37 cellular contexts compared by ENCODE assay signal in genomic region chr6:90788781-90789180, GRCh38.
"Had no signal": no experiment of that assay in that cellular context is flagged by ENCODE, and none has a peak within 500 bp of the region (broad histone marks: within the 10 kb centered on the region; RNA-seq: fewer than 3 reads in every experiment).

No MANE protein-coding gene starts in this region.

- H3K27me3 ChIP-seq: adrenal gland, body of pancreas, brain microvascular endothelial cell, breast epithelium had no signal

- H3K9me3 ChIP-seq: adrenal gland, body of pancreas, breast epithelium had no signal

- H3K36me3 Mint-ChIP-seq: activated CD8-positive, alpha-beta memory T cell treated with anti-CD3 and anti-CD28 coated beads, Interleukin-2, amount 10 ng/mL, durations not matched to agents 7 days and 5 days; activated naive CD4-positive, alpha-beta T cell treated with anti-CD3 and anti-CD28 coated beads, Interleukin-2, amount 50 U/mL, for 72 hours; activated naive CD8-positive, alpha-beta T cell treated with anti-CD3 and anti-CD28 coated beads for 36 hours had no signal

- H3K27ac Mint-ChIP-seq: activated B cell treated with CpG ODN at 0.5 μM for 24 hours; activated CD4-positive, alpha-beta memory T cell treated with anti-CD3 and anti-CD28 coated beads, Interleukin-2, amount 10 ng/mL, durations not matched to agents 7 days and 5 days; activated CD4-positive, alpha-beta T cell treated with anti-CD3 and anti-CD28 coated beads, Interleukin-2, amount 10 ng/mL, durations not matched to agents 7 days and 5 days; activated CD8-positive, alpha-beta memory T cell treated with anti-CD3 and anti-CD28 coated beads, Interleukin-2, amount 10 ng/mL, durations not matched to agents 7 days and 5 days; activated CD8-positive, alpha-beta T cell treated with anti-CD3 and anti-CD28 coated beads, Interleukin-2, amount 10 ng/mL, durations not matched to agents 7 days and 5 days; activated naive CD4-positive, alpha-beta T cell treated with anti-CD3 and anti-CD28 coated beads for 36 hours; activated naive CD4-positive, alpha-beta T cell treated with anti-CD3 and anti-CD28 coated beads, Interleukin-2, amount 50 U/mL, for 72 hours; activated naive CD8-positive, alpha-beta T cell treated with anti-CD3 and anti-CD28 coated beads for 36 hours; activated T-cell treated with anti-CD3 and anti-CD28 coated beads, Interleukin-2, amount 50 U/mL, for 72 hours; activated T-helper 1 cell treated with anti-CD3 and anti-CD28 coated beads, Interleukin-12 subunit alpha, Interleukin-12 subunit beta, Interleukin-2, Interleukin-4 antibody, amounts not matched to agents 30 ng/mL and 10 ng/mL and 1 ng/mL, durations not matched to agents 14 hours and 24 hours and 36 hours; activated T-helper 17 cell treated with anti-CD3 and anti-CD28 coated beads, Interleukin-2, amount 50 U/mL, for 72 hours; T-helper 1 cell treated with Interleukin-12 subunit alpha and Interleukin-12 subunit beta and Interleukin-4 antibody, amounts not matched to agents 30 μg/mL and 1 μg/mL, for 36 hours; T-helper 2 cell treated with Interferon-gamma antibody and Interleukin-4, amounts not matched to agents 5 μg/mL and 100 μg/mL, for 36 hours had no signal

- H3K27ac ChIP-seq: adrenal gland, body of pancreas, brain microvascular endothelial cell, breast epithelium, VCaP had no signal

- H3K9me3 Mint-ChIP-seq: activated B cell treated with CpG ODN at 0.5 μM for 24 hours; activated CD4-positive, alpha-beta memory T cell treated with anti-CD3 and anti-CD28 coated beads, Interleukin-2, amount 10 ng/mL, durations not matched to agents 7 days and 5 days; activated CD4-positive, alpha-beta T cell treated with anti-CD3 and anti-CD28 coated beads, Interleukin-2, amount 10 ng/mL, durations not matched to agents 7 days and 5 days; activated naive CD4-positive, alpha-beta T cell treated with anti-CD3 and anti-CD28 coated beads for 36 hours; activated naive CD4-positive, alpha-beta T cell treated with anti-CD3 and anti-CD28 coated beads, Interleukin-2, amount 50 U/mL, for 72 hours; activated naive CD8-positive, alpha-beta T cell treated with anti-CD3 and anti-CD28 coated beads for 36 hours; activated T-cell treated with anti-CD3 and anti-CD28 coated beads, Interleukin-2, amount 50 U/mL, for 4 hours; activated T-cell treated with anti-CD3 and anti-CD28 coated beads, Interleukin-2, amount 50 U/mL, for 72 hours; activated T-helper 1 cell treated with anti-CD3 and anti-CD28 coated beads, Interleukin-12 subunit alpha, Interleukin-12 subunit beta, Interleukin-2, Interleukin-4 antibody, amounts not matched to agents 30 ng/mL and 10 ng/mL and 1 ng/mL, durations not matched to agents 14 hours and 24 hours and 36 hours; activated T-helper 17 cell treated with anti-CD3 and anti-CD28 coated beads, Interleukin-2, amount 50 U/mL, for 72 hours; T-helper 1 cell treated with Interleukin-12 subunit alpha and Interleukin-12 subunit beta and Interleukin-4 antibody, amounts not matched to agents 30 μg/mL and 1 μg/mL, for 36 hours; T-helper 2 cell treated with Interferon-gamma antibody and Interleukin-4, amounts not matched to agents 5 μg/mL and 100 μg/mL, for 36 hours had no signal

- H3K36me3 ChIP-seq: adrenal gland, brain microvascular endothelial cell, breast epithelium had no signal

- H3K4me1 ChIP-seq: adrenal gland, body of pancreas, breast epithelium had no signal

- H3K4me3 Mint-ChIP-seq: activated B cell treated with CpG ODN at 0.5 μM for 24 hours; activated CD4-positive, alpha-beta memory T cell treated with anti-CD3 and anti-CD28 coated beads, Interleukin-2, amount 10 ng/mL, durations not matched to agents 7 days and 5 days; activated CD4-positive, alpha-beta T cell treated with anti-CD3 and anti-CD28 coated beads, Interleukin-2, amount 10 ng/mL, durations not matched to agents 7 days and 5 days; activated CD8-positive, alpha-beta memory T cell treated with anti-CD3 and anti-CD28 coated beads, Interleukin-2, amount 10 ng/mL, durations not matched to agents 7 days and 5 days; activated CD8-positive, alpha-beta T cell treated with anti-CD3 and anti-CD28 coated beads, Interleukin-2, amount 10 ng/mL, durations not matched to agents 7 days and 5 days; activated naive CD4-positive, alpha-beta T cell treated with anti-CD3 and anti-CD28 coated beads for 36 hours; activated naive CD8-positive, alpha-beta T cell treated with anti-CD3 and anti-CD28 coated beads for 36 hours; activated T-cell treated with anti-CD3 and anti-CD28 coated beads, Interleukin-2, amount 50 U/mL, for 4 hours; activated T-cell treated with anti-CD3 and anti-CD28 coated beads, Interleukin-2, amount 50 U/mL, for 72 hours; activated T-helper 1 cell treated with anti-CD3 and anti-CD28 coated beads, Interleukin-12 subunit alpha, Interleukin-12 subunit beta, Interleukin-2, Interleukin-4 antibody, amounts not matched to agents 30 ng/mL and 10 ng/mL and 1 ng/mL, durations not matched to agents 14 hours and 24 hours and 36 hours; activated T-helper 17 cell treated with anti-CD3 and anti-CD28 coated beads, Interleukin-2, amount 50 U/mL, for 72 hours; T-helper 1 cell treated with Interleukin-12 subunit alpha and Interleukin-12 subunit beta and Interleukin-4 antibody, amounts not matched to agents 30 μg/mL and 1 μg/mL, for 36 hours; T-helper 2 cell treated with Interferon-gamma antibody and Interleukin-4, amounts not matched to agents 5 μg/mL and 100 μg/mL, for 36 hours had no signal

- ATAC-seq: activated CD8-positive, alpha-beta memory T cell treated with anti-CD3 and anti-CD28 coated beads, Interleukin-2, amount 10 ng/mL, durations not matched to agents 7 days and 5 days; activated CD8-positive, alpha-beta T cell treated with anti-CD3 and anti-CD28 coated beads, Interleukin-2, amount 10 ng/mL, durations not matched to agents 7 days and 5 days; activated naive CD4-positive, alpha-beta T cell treated with anti-CD3 and anti-CD28 coated beads, Interleukin-2, amount 50 U/mL, for 72 hours; activated T-cell treated with anti-CD3 and anti-CD28 coated beads, Interleukin-2, amount 50 U/mL, for 4 hours; activated T-cell treated with anti-CD3 and anti-CD28 coated beads, Interleukin-2, amount 50 U/mL, for 72 hours; activated T-helper 17 cell treated with anti-CD3 and anti-CD28 coated beads, Interleukin-2, amount 50 U/mL, for 72 hours; body of pancreas had no signal

- H3K4me1 Mint-ChIP-seq: activated B cell treated with CpG ODN at 0.5 μM for 24 hours; activated CD4-positive, alpha-beta memory T cell treated with anti-CD3 and anti-CD28 coated beads, Interleukin-2, amount 10 ng/mL, durations not matched to agents 7 days and 5 days; activated CD4-positive, alpha-beta T cell treated with anti-CD3 and anti-CD28 coated beads, Interleukin-2, amount 10 ng/mL, durations not matched to agents 7 days and 5 days; activated CD8-positive, alpha-beta memory T cell treated with anti-CD3 and anti-CD28 coated beads, Interleukin-2, amount 10 ng/mL, durations not matched to agents 7 days and 5 days; activated naive CD8-positive, alpha-beta T cell treated with anti-CD3 and anti-CD28 coated beads for 36 hours; activated T-helper 17 cell treated with anti-CD3 and anti-CD28 coated beads, Interleukin-2, amount 50 U/mL, for 72 hours had no signal

- DNase-seq: activated B cell treated with CpG ODN at 0.5 μM for 24 hours; activated CD4-positive, alpha-beta memory T cell treated with anti-CD3 and anti-CD28 coated beads, Interleukin-2, amount 10 ng/mL, durations not matched to agents 7 days and 5 days; activated CD4-positive, alpha-beta T cell treated with anti-CD3 and anti-CD28 coated beads for 4 hours; activated CD4-positive, alpha-beta T cell treated with anti-CD3 and anti-CD28 coated beads, Interleukin-2, amount 10 ng/mL, durations not matched to agents 7 days and 5 days; activated CD4-positive, alpha-beta T cell treated with anti-CD3 and anti-CD28 coated beads, Interleukin-2, amount 50 U/mL, for 48 hours; activated CD4-positive, CD25-positive, alpha-beta regulatory T cell treated with anti-CD3 and anti-CD28 coated beads, Interleukin-2, amount 50 U/mL, for 72 hours; activated CD8-positive, alpha-beta memory T cell treated with anti-CD3 and anti-CD28 coated beads for 24 hours; activated CD8-positive, alpha-beta memory T cell treated with anti-CD3 and anti-CD28 coated beads, Interleukin-2, amount 10 ng/mL, durations not matched to agents 7 days and 5 days; activated CD8-positive, alpha-beta T cell treated with anti-CD3 and anti-CD28 coated beads, Interleukin-2, amount 10 ng/mL, durations not matched to agents 7 days and 5 days; activated effector memory CD4-positive, alpha-beta T cell treated with anti-CD3 and anti-CD28 coated beads, Interleukin-2, amount 50 U/mL, for 16 hours; activated gamma-delta T cell treated with Interleukin-2 at 50 U/mL for 16 hours; activated naive CD4-positive, alpha-beta T cell; activated naive CD4-positive, alpha-beta T cell treated with anti-CD3 and anti-CD28 coated beads for 36 hours; activated naive CD4-positive, alpha-beta T cell treated with anti-CD3 and anti-CD28 coated beads, Interleukin-2, amount 50 U/mL, for 16 hours; activated naive CD8-positive, alpha-beta T cell treated with anti-CD3 and anti-CD28 coated beads for 36 hours; activated T-cell treated with anti-CD3 and anti-CD28 coated beads for 4 hours; activated T-cell treated with anti-CD3 and anti-CD28 coated beads, Interleukin-2, amount 50 U/mL, for 1 hour; activated T-cell treated with anti-CD3 and anti-CD28 coated beads, Interleukin-2, amount 50 U/mL, for 4 hours; activated T-cell treated with anti-CD3 and anti-CD28 coated beads, Interleukin-2, amount 50 U/mL, for 72 hours; adrenal gland; amniotic stem cell; aorta; body of pancreas; brain microvascular endothelial cell; central memory CD4-positive, alpha-beta T cell; T-helper 1 cell; T-helper 2 cell; T-helper 9 cell had no signal

- FAIRE-seq: astrocyte, TTC549 had no signal

- H3K4me3 ChIP-seq: adrenal gland, body of pancreas, breast epithelium had no signal
